ENCODE assay signal across 1 cellular context in the genomic region with DNA sequence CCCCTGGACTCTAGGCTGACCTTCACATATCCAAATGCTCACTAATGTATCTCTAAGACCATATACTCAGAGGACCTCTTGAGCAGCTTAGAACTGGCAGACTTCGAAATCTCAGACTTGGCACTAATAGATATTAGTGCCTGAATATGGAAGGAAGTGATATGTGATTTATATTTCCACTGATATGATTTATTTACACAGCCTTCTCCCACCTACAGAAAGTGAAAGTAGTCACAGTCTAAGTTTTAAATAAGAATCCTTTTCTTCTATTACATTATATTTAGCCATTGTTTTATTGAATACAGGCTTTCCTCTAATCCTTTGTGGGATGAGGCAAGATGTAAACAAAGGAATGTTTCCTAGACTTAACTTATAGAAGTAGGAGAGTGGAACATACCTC.
TF ChIP-seq lines count a peak whose summit lies in the region.

No MANE protein-coding gene starts in this region.

TF ChIP-seq in SK-N-SH, 30 proteins besides CTCF, POLR2A, EP300 and RAD21 (continued from another document):
- TF ChIP-seq ZBTB33 (IDR thresholded peaks at IDR 0.05; ENCODE audit: borderline replicate concordance, low read depth) (no peak), GABPA (IDR thresholded peaks at IDR 0.05; ENCODE audit: low read depth) (no peak), RXRA (IDR thresholded peaks at IDR 0.05; ENCODE audit: borderline replicate concordance, low read depth) (no peak)
